16 cellular contexts compared by ENCODE assay signal in genomic region chr4:26126135-26126718, GRCh38.
A peak's percentile ranks its signal among the peaks of the same experiment; 100 is the strongest.
DNase-seq lines count a peak whose midpoint lies in the region; ATAC-seq and TF ChIP-seq lines count a peak whose summit lies in the region.
"Had no signal": no experiment of that assay in that cellular context is flagged by ENCODE, and none has a peak within 500 bp of the region (broad histone marks: within the 10 kb centered on the region; RNA-seq: fewer than 3 reads in every experiment).

No MANE protein-coding gene starts in this region.

- H3K36me3 Mint-ChIP-seq in activated T-helper 1 cell treated with anti-CD3 and anti-CD28 coated beads, Interleukin-12 subunit alpha, Interleukin-12 subunit beta, Interleukin-2, Interleukin-4 antibody, amounts not matched to agents 30 ng/mL and 10 ng/mL and 1 ng/mL, durations not matched to agents 14 hours and 24 hours and 36 hours (ENCODE audit: low read depth), result peaks cover 22% of the 10 kb centered on the region

- H3K27me3 Mint-ChIP-seq in activated T-helper 1 cell treated with anti-CD3 and anti-CD28 coated beads, Interleukin-12 subunit alpha, Interleukin-12 subunit beta, Interleukin-2, Interleukin-4 antibody, amounts not matched to agents 30 ng/mL and 10 ng/mL and 1 ng/mL, durations not matched to agents 14 hours and 24 hours and 36 hours (ENCODE audit: insufficient read depth), result no peaks in the 10 kb centered on the region

- no peak for DNase-seq in activated T-helper 1 cell treated with anti-CD3 and anti-CD28 coated beads, Interleukin-12 subunit alpha, Interleukin-12 subunit beta, Interleukin-2, Interleukin-4 antibody, amounts not matched to agents 30 ng/mL and 10 ng/mL and 1 ng/mL, durations not matched to agents 14 hours and 24 hours and 36 hours (ENCODE audit: low spot score)
- no peak for DNase-seq in left lobe of liver (ENCODE audit: low spot score)
- no peak for DNase-seq in activated gamma-delta T cell (lab: John Stamatoyannopoulos, UW)
- no peak for DNase-seq in effector memory CD4-positive, alpha-beta T cell
- DNase-seq in mucosa of descending colon, result no peak
- DNase-seq: activated CD8-positive, alpha-beta memory T cell treated with anti-CD3 and anti-CD28 coated beads for 24 hours; BE2C; effector CD4-positive, alpha-beta T cell; GDM1; left ventricle myocardium superior; NCI-H187; stimulated activated CD4-positive, alpha-beta T cell treated with anti-CD3 and anti-CD28 coated beads, Interleukin-4, amount 100 ng/mL, for 1 hour had no signal

- H3K4me3 ChIP-seq in effector memory CD4-positive, alpha-beta T cell (ENCODE audit: insufficient read depth, low read depth, low read length, poor library complexity, severe bottlenecking), result no peak overlapping the region
- H3K4me3 ChIP-seq in mucosa of descending colon, result no peak overlapping the region

- H3K27ac Mint-ChIP-seq in activated T-helper 1 cell treated with anti-CD3 and anti-CD28 coated beads, Interleukin-12 subunit alpha, Interleukin-12 subunit beta, Interleukin-2, Interleukin-4 antibody, amounts not matched to agents 30 ng/mL and 10 ng/mL and 1 ng/mL, durations not matched to agents 14 hours and 24 hours and 36 hours, result peak overlapping the region; percentile 78

- H3K36me3 ChIP-seq in effector memory CD4-positive, alpha-beta T cell (ENCODE audit: control insufficient read depth, insufficient read depth, low read length), result no peaks in the 10 kb centered on the region
- H3K36me3 ChIP-seq in mucosa of descending colon (ENCODE audit: low read depth), result no peaks in the 10 kb centered on the region
- H3K36me3 ChIP-seq: BE2C had no signal

- peak; percentile 57 for ATAC-seq in GM18502 (IDR thresholded peaks at IDR 0.05; ENCODE audit: poor library complexity, unreplicated experiment)
- ATAC-seq in GM21367 (IDR thresholded peaks at IDR 0.05; ENCODE audit: unreplicated experiment), result peak; percentile 43
- peak; percentile 33 for ATAC-seq in HG03103 (IDR thresholded peaks at IDR 0.05; ENCODE audit: low read depth, unreplicated experiment)
- no peak for ATAC-seq in left lobe of liver
- ATAC-seq in mucosa of descending colon, result no peak
- ATAC-seq: HepG2, left ventricle myocardium superior had no signal

- no peaks in the 10 kb centered on the region for H3K9me3 ChIP-seq in effector memory CD4-positive, alpha-beta T cell (ENCODE audit: control insufficient read depth, low read length)
- H3K9me3 ChIP-seq in mucosa of descending colon, result no peaks in the 10 kb centered on the region
- H3K9me3 ChIP-seq: BE2C had no signal

- no peak overlapping the region for H3K27ac ChIP-seq in effector memory CD4-positive, alpha-beta T cell (ENCODE audit: insufficient read depth, low read length, poor library complexity, severe bottlenecking)

- no peak for TF ChIP-seq CTCF in mucosa of descending colon (IDR thresholded peaks at IDR 0.05)

- no peaks in the 10 kb centered on the region for H3K27me3 ChIP-seq in effector memory CD4-positive, alpha-beta T cell (replicated peaks; ENCODE audit: control insufficient read depth, insufficient read depth, low read length, poor library complexity, severe bottlenecking)
- H3K27me3 ChIP-seq: BE2C had no signal

- peaks cover 5% of the 10 kb centered on the region for H3K4me1 ChIP-seq in effector memory CD4-positive, alpha-beta T cell (ENCODE audit: control insufficient read depth, insufficient read depth, low read length, poor library complexity, severe bottlenecking)
- H3K4me1 ChIP-seq in mucosa of descending colon (ENCODE audit: low read depth), result no peaks in the 10 kb centered on the region
- H3K4me1 ChIP-seq: BE2C had no signal

- H3K4me1 Mint-ChIP-seq in activated T-helper 1 cell treated with anti-CD3 and anti-CD28 coated beads, Interleukin-12 subunit alpha, Interleukin-12 subunit beta, Interleukin-2, Interleukin-4 antibody, amounts not matched to agents 30 ng/mL and 10 ng/mL and 1 ng/mL, durations not matched to agents 14 hours and 24 hours and 36 hours (ENCODE audit: low read depth), result peaks cover 50% of the 10 kb centered on the region

- H3K4me3 Mint-ChIP-seq in activated T-helper 1 cell treated with anti-CD3 and anti-CD28 coated beads, Interleukin-12 subunit alpha, Interleukin-12 subunit beta, Interleukin-2, Interleukin-4 antibody, amounts not matched to agents 30 ng/mL and 10 ng/mL and 1 ng/mL, durations not matched to agents 14 hours and 24 hours and 36 hours, result no peak overlapping the region

- intact Hi-C loops in activated T-helper 1 cell treated with anti-CD3 and anti-CD28 coated beads, Interleukin-12 subunit alpha, Interleukin-12 subunit beta, Interleukin-2, Interleukin-4 antibody, amounts not matched to agents 30 ng/mL and 10 ng/mL and 1 ng/mL, durations not matched to agents 14 hours and 24 hours and 36 hours (cut with micrococcal nuclease), result no loop called here
- intact Hi-C loops in mucosa of descending colon (cut with DNase I, micrococcal nuclease), result no loop called here

- H3K9me3 Mint-ChIP-seq in activated T-helper 1 cell treated with anti-CD3 and anti-CD28 coated beads, Interleukin-12 subunit alpha, Interleukin-12 subunit beta, Interleukin-2, Interleukin-4 antibody, amounts not matched to agents 30 ng/mL and 10 ng/mL and 1 ng/mL, durations not matched to agents 14 hours and 24 hours and 36 hours, result peaks cover 68% of the 10 kb centered on the region

Comparison
In these comparisons a context has a peak if more than half of its experiments do, and no peak if none do; other contexts are left out.
1. ATAC-seq: peak in GM18502 (single experiment), GM21367 (single experiment) and HG03103 (single experiment); none in left lobe of liver (single experiment) and mucosa of descending colon (single experiment).